Comparison of ENCODE assay signal across 8 cellular contexts in genomic region chr9:33151007-33151557, GRCh38. TPM values are rescaled to one million over a fixed set of nuclear protein-coding genes. Genes with fewer than 3 reads are reported as not detected.
DNase-seq lines count a peak whose midpoint lies in the region; ATAC-seq and TF ChIP-seq lines count a peak whose summit lies in the region.

No MANE protein-coding gene starts in this region.

- H3K9me2 ChIP-seq in GM23338 (ENCODE audit: insufficient read depth): no peaks in the 10 kb centered on the region

- ATAC-seq in GM23338 (peak; percentile 46; the same call in 2 of the 3 replicates), T-cell (replicated peaks in 1 of 4) (peak in 1 of 4 experiments; percentile 26), heart left ventricle (peak; percentile 73 to 88 (median 82))

- H3K27me3 ChIP-seq in GM23338 (ENCODE audit: insufficient read depth) (no peaks in the 10 kb centered on the region), heart left ventricle (no peaks in the 10 kb centered on the region), skeletal muscle satellite cell (ENCODE audit: control insufficient read depth, insufficient read depth, low read length) (no peaks in the 10 kb centered on the region)

- no peak overlapping the region for H3K4me2 ChIP-seq in GM23338
- peak overlapping the region; percentile 75 for H3K4me2 ChIP-seq in skeletal muscle satellite cell (ENCODE audit: low read length)

- POLR2A ChIA-PET in T-cell (lab: Charles Lee): interaction anchor here (0.5 to 1.9 kb wide), 7 partner anchors 8 to 874 kb away, joined by 3 to 17 read pairs (median 5); partner anchors contain the start of gene B4GALT1 (in 1 of the 2)

- H3K9ac ChIP-seq in skeletal muscle satellite cell (ENCODE audit: low read depth, low read length): peak overlapping the region; percentile 35

- peak; percentile 86 for DNase-seq in A172 (ENCODE audit: low spot score)
- DNase-seq in GM23338 (ENCODE audit: low spot score): no peak
- no peak for DNase-seq in T-cell
- peak; percentile 65 to 83 (median 73) for DNase-seq in heart left ventricle
- DNase-seq in NCI-H2081 (lab: John Stamatoyannopoulos, UW): no peak
- DNase-seq in activated T-helper 1 cell treated with anti-CD3 and anti-CD28 coated beads, Interleukin-12 subunit alpha, Interleukin-12 subunit beta, Interleukin-2, Interleukin-4 antibody, amounts not matched to agents 30 ng/mL and 10 ng/mL and 1 ng/mL, durations not matched to agents 14 hours and 24 hours and 36 hours (ENCODE audit: low spot score): no peak
- DNase-seq in glutamatergic neuron: no peak

- CTCF ChIA-PET in T-cell (lab: Charles Lee): interaction anchor here (1.0 to 2.3 kb wide), 4 partner anchors 8 to 75 kb away, joined by 3 to 10 read pairs (median 4); no protein-coding TSS in a partner anchor

- H3K4me1 Mint-ChIP-seq in GM23338 (peaks cover 8% of the 10 kb centered on the region), T-cell (peaks cover 75 to 92% (median 84%) of the 10 kb centered on the region in 3 donors), glutamatergic neuron (ENCODE audit: low read depth, unreplicated experiment) (peaks cover 9% of the 10 kb centered on the region)
- H3K4me1 Mint-ChIP-seq in activated T-helper 1 cell treated with anti-CD3 and anti-CD28 coated beads, Interleukin-12 subunit alpha, Interleukin-12 subunit beta, Interleukin-2, Interleukin-4 antibody, amounts not matched to agents 30 ng/mL and 10 ng/mL and 1 ng/mL, durations not matched to agents 14 hours and 24 hours and 36 hours (ENCODE audit: low read depth): peaks cover 72% of the 10 kb centered on the region

- no peak for TF ChIP-seq POLR2A in heart left ventricle (IDR thresholded peaks at IDR 0.05)

- intact Hi-C loops in heart left ventricle (cut with DNase I): no loop called here
- intact Hi-C loops in activated T-helper 1 cell treated with anti-CD3 and anti-CD28 coated beads, Interleukin-12 subunit alpha, Interleukin-12 subunit beta, Interleukin-2, Interleukin-4 antibody, amounts not matched to agents 30 ng/mL and 10 ng/mL and 1 ng/mL, durations not matched to agents 14 hours and 24 hours and 36 hours (cut with micrococcal nuclease): loop anchor here (1.0 kb wide), 1 partner anchor 8 kb away; no protein-coding TSS in a partner anchor

- H3K36me3 ChIP-seq in GM23338 (ENCODE audit: insufficient read depth) (no peaks in the 10 kb centered on the region), heart left ventricle (peaks cover 0 to 2% (median 0%) of the 10 kb centered on the region in 9 donors), skeletal muscle satellite cell (ENCODE audit: insufficient read depth, low read length) (peaks cover 3% of the 10 kb centered on the region)

- H3K9me3 ChIP-seq in heart left ventricle (peaks cover 0 to 7% (median 0%) of the 10 kb centered on the region in 12 donors), skeletal muscle satellite cell (replicated peaks; ENCODE audit: low read length) (no peaks in the 10 kb centered on the region)

- WGBS in heart left ventricle, 4 donors: 6 to 17% (median 12%) methylated on average over 5 of the region's 5 CpGs

- H3K9me3 Mint-ChIP-seq in GM23338: no peaks in the 10 kb centered on the region
- no peaks in the 10 kb centered on the region for H3K9me3 Mint-ChIP-seq in T-cell
- no peaks in the 10 kb centered on the region for H3K9me3 Mint-ChIP-seq in activated T-helper 1 cell treated with anti-CD3 and anti-CD28 coated beads, Interleukin-12 subunit alpha, Interleukin-12 subunit beta, Interleukin-2, Interleukin-4 antibody, amounts not matched to agents 30 ng/mL and 10 ng/mL and 1 ng/mL, durations not matched to agents 14 hours and 24 hours and 36 hours
- H3K9me3 Mint-ChIP-seq in glutamatergic neuron (ENCODE audit: unreplicated experiment): no peaks in the 10 kb centered on the region

- no peaks in the 10 kb centered on the region for H3K36me3 Mint-ChIP-seq in GM23338 (ENCODE audit: low read depth)
- peaks cover 10% of the 10 kb centered on the region for H3K36me3 Mint-ChIP-seq in T-cell
- H3K36me3 Mint-ChIP-seq in activated T-helper 1 cell treated with anti-CD3 and anti-CD28 coated beads, Interleukin-12 subunit alpha, Interleukin-12 subunit beta, Interleukin-2, Interleukin-4 antibody, amounts not matched to agents 30 ng/mL and 10 ng/mL and 1 ng/mL, durations not matched to agents 14 hours and 24 hours and 36 hours (ENCODE audit: low read depth): peaks cover 20% of the 10 kb centered on the region
- no peaks in the 10 kb centered on the region for H3K36me3 Mint-ChIP-seq in glutamatergic neuron (ENCODE audit: unreplicated experiment)

- peaks cover 34% of the 10 kb centered on the region; the same call in 1 of the 2 replicates for H3K79me2 ChIP-seq in GM23338 (replicated peaks; ENCODE audit: insufficient read depth)

- H3K4me3 Mint-ChIP-seq in GM23338 (no peak overlapping the region), T-cell (no peak overlapping the region), glutamatergic neuron (ENCODE audit: unreplicated experiment) (no peak overlapping the region)
- no peak overlapping the region for H3K4me3 Mint-ChIP-seq in activated T-helper 1 cell treated with anti-CD3 and anti-CD28 coated beads, Interleukin-12 subunit alpha, Interleukin-12 subunit beta, Interleukin-2, Interleukin-4 antibody, amounts not matched to agents 30 ng/mL and 10 ng/mL and 1 ng/mL, durations not matched to agents 14 hours and 24 hours and 36 hours

- no peaks in the 10 kb centered on the region for H4K20me1 ChIP-seq in GM23338 (replicated peaks; ENCODE audit: insufficient read depth)

- H3F3A ChIP-seq in GM23338 (replicated peaks; ENCODE audit: low read depth): no peaks in the 10 kb centered on the region

- H2AFZ ChIP-seq in GM23338: no peak overlapping the region

- H3K27ac Mint-ChIP-seq in GM23338: no peak overlapping the region
- H3K27ac Mint-ChIP-seq in T-cell: peak overlapping the region; percentile 72 to 94
- no peak overlapping the region for H3K27ac Mint-ChIP-seq in activated T-helper 1 cell treated with anti-CD3 and anti-CD28 coated beads, Interleukin-12 subunit alpha, Interleukin-12 subunit beta, Interleukin-2, Interleukin-4 antibody, amounts not matched to agents 30 ng/mL and 10 ng/mL and 1 ng/mL, durations not matched to agents 14 hours and 24 hours and 36 hours
- H3K27ac Mint-ChIP-seq in glutamatergic neuron (ENCODE audit: unreplicated experiment): no peak overlapping the region

- no peak overlapping the region; the same call in 1 of the 2 replicates for H3K27ac ChIP-seq in GM23338 (ENCODE audit: low read depth)
- H3K27ac ChIP-seq in heart left ventricle: peak overlapping the region; percentile 59 to 81 (median 68)

- peaks cover 3% of the 10 kb centered on the region for H3K27me3 Mint-ChIP-seq in GM23338 (ENCODE audit: insufficient read depth, low read depth, poor library complexity)
- H3K27me3 Mint-ChIP-seq in T-cell: no peaks in the 10 kb centered on the region
- peaks cover 2% of the 10 kb centered on the region for H3K27me3 Mint-ChIP-seq in activated T-helper 1 cell treated with anti-CD3 and anti-CD28 coated beads, Interleukin-12 subunit alpha, Interleukin-12 subunit beta, Interleukin-2, Interleukin-4 antibody, amounts not matched to agents 30 ng/mL and 10 ng/mL and 1 ng/mL, durations not matched to agents 14 hours and 24 hours and 36 hours (ENCODE audit: insufficient read depth)
- H3K27me3 Mint-ChIP-seq in glutamatergic neuron (ENCODE audit: unreplicated experiment): peaks cover 2% of the 10 kb centered on the region

- no peak overlapping the region for H3K4me3 ChIP-seq in GM23338
- H3K4me3 ChIP-seq in heart left ventricle: no peak overlapping the region
- H3K4me3 ChIP-seq in skeletal muscle satellite cell (ENCODE audit: low read length): peak overlapping the region; percentile 35

- H3K4me1 ChIP-seq in GM23338 (ENCODE audit: insufficient read depth) (no peaks in the 10 kb centered on the region), heart left ventricle (peaks cover 17 to 96% (median 69%) of the 10 kb centered on the region in 12 donors), skeletal muscle satellite cell (ENCODE audit: control insufficient read depth, insufficient read depth, low read length) (peaks cover 23% of the 10 kb centered on the region)

- TF ChIP-seq CTCF in GM23338 (conservative IDR thresholded peaks at IDR 0.05; ENCODE audit: low read depth in 2 of 2) (no peak), heart left ventricle (IDR thresholded peaks at IDR 0.05) (no peak), glutamatergic neuron (IDR thresholded peaks at IDR 0.05; ENCODE audit: partially characterized antibody, unreplicated experiment) (no peak)

TF ChIP-seq in GM23338, 12 proteins besides CTCF, POLR2A, EP300 and RAD21:
- TF ChIP-seq EZH2phosphoT487 (IDR thresholded peaks at IDR 0.05; ENCODE audit: unreplicated experiment) (no peak), POLR2AphosphoS5 (IDR thresholded peaks at IDR 0.05; ENCODE audit: low read depth) (no peak), JUNB (IDR thresholded peaks at IDR 0.05; ENCODE audit: unreplicated experiment) (no peak)
- TF ChIP-seq, protein P1, sequence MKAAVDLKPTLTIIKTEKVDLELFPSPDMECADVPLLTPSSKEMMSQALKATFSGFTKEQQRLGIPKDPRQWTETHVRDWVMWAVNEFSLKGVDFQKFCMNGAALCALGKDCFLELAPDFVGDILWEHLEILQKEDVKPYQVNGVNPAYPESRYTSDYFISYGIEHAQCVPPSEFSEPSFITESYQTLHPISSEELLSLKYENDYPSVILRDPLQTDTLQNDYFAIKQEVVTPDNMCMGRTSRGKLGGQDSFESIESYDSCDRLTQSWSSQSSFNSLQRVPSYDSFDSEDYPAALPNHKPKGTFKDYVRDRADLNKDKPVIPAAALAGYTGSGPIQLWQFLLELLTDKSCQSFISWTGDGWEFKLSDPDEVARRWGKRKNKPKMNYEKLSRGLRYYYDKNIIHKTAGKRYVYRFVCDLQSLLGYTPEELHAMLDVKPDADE (IDR thresholded peaks at IDR 0.05): no peak

RNA-seq across cellular contexts. Expression of gene B4GALT1, which starts 16.1 kb away (rescaled TPM):
- total RNA-seq in A172 (2014; rRNA removed; shearing (Covaris generic)): 15.2 and 19.8 TPM in 2 replicates
- total RNA-seq in GM23338 (2014; rRNA removed; shearing (Covaris generic)): 14.7 and 15.8 TPM in 2 replicates
- 6.3 and 7.0 TPM in 2 replicates for polyA plus RNA-seq in GM23338 (2016; fragmentation: Nextera tagmentation; extraction: Ambion mirVana)
- 10 to 100 TPM; 33.2 to 85.3 (median 44.1) TPM for total RNA-seq in T-cell
- total RNA-seq in heart left ventricle: 10 to 100 TPM; 27.4 to 73.3 (median 44.8) TPM
- polyA plus RNA-seq in heart left ventricle: 10 to 100 TPM; 10.6 to 37.2 TPM
- 21.8 and 29.7 TPM in 2 replicates for total RNA-seq in skeletal muscle satellite cell (2012; rRNA removed)
- total RNA-seq in activated T-helper 1 cell treated with anti-CD3 and anti-CD28 coated beads, Interleukin-12 subunit alpha, Interleukin-12 subunit beta, Interleukin-2, Interleukin-4 antibody, amounts not matched to agents 30 ng/mL and 10 ng/mL and 1 ng/mL, durations not matched to agents 14 hours and 24 hours and 36 hours: 64.4 and 66.5 TPM in 2 replicates
- total RNA-seq in glutamatergic neuron (ENCODE audit: unreplicated experiment): 5.4 TPM

Comparison
In these comparisons a context has a peak if more than half of its experiments do, and no peak if none do; other contexts are left out.
1. DNase-seq: peak in A172 (single experiment) and heart left ventricle (5 of 5); none in GM23338 (single experiment), T-cell (0 of 34), NCI-H2081 (0 of 2), activated T-helper 1 cell treated with anti-CD3 and anti-CD28 coated beads, Interleukin-12 subunit alpha, Interleukin-12 subunit beta, Interleukin-2, Interleukin-4 antibody, amounts not matched to agents 30 ng/mL and 10 ng/mL and 1 ng/mL, durations not matched to agents 14 hours and 24 hours and 36 hours (single experiment) and glutamatergic neuron (single experiment).
2. H3K27ac Mint-ChIP-seq: peak in T-cell (2 of 2); none in GM23338 (single experiment), activated T-helper 1 cell treated with anti-CD3 and anti-CD28 coated beads, Interleukin-12 subunit alpha, Interleukin-12 subunit beta, Interleukin-2, Interleukin-4 antibody, amounts not matched to agents 30 ng/mL and 10 ng/mL and 1 ng/mL, durations not matched to agents 14 hours and 24 hours and 36 hours (single experiment) and glutamatergic neuron (single experiment).